Comparison of ENCODE assay signal across 25 cellular contexts in the genomic region with DNA sequence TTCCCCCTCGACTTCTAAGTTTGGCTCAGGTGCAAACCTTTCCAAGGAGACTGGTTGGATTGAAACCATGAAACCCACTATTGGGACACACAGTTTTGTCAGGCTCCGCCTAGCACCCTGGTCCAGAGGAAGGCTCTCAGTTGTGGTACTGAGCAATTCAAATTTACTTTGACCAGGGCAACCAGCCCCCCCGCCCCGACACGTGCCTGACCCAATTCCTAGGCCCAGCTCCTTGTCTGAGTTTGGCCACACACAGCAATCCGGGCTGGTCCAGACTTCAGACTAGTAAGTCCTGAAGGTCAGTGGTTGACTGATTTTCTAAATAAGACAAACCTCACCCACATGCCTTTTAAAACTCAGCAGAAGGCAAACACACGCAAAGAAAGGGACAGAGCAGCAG.
DNase-seq lines count a peak whose midpoint lies in the region; ATAC-seq and TF ChIP-seq lines count a peak whose summit lies in the region.
"Had no signal": no experiment of that assay in that cellular context is flagged by ENCODE, and none has a peak within 500 bp of the region (broad histone marks: within the 10 kb centered on the region; RNA-seq: fewer than 3 reads in every experiment).

No MANE protein-coding gene starts in this region.

- H3K9me3 ChIP-seq in right atrium auricular region (no peaks in the 10 kb centered on the region), left ventricle myocardium inferior (replicated peaks) (no peaks in the 10 kb centered on the region), neural progenitor cell (ENCODE audit: low read depth) (no peaks in the 10 kb centered on the region)
- H3K9me3 ChIP-seq: A549; BE2C; BLaER1 treated with 17β-estradiol and CSF1 and Interleukin-3, amounts not matched to agents 10 nM and 100 nM; HAP-1 had no signal

- H3K27me3 Mint-ChIP-seq in chondrocyte (ENCODE audit: low read depth) (peaks cover 4% of the 10 kb centered on the region), neural progenitor cell (ENCODE audit: insufficient read depth, low read depth) (peaks cover 10% of the 10 kb centered on the region), osteocyte (ENCODE audit: unreplicated experiment) (peaks cover 15% of the 10 kb centered on the region)
- H3K27me3 Mint-ChIP-seq: CD4-positive, alpha-beta T cell had no signal

- no peaks in the 10 kb centered on the region for H3K27me3 ChIP-seq in right atrium auricular region
- no peaks in the 10 kb centered on the region for H3K27me3 ChIP-seq in left ventricle myocardium inferior (ENCODE audit: low read depth)
- H3K27me3 ChIP-seq in neural progenitor cell: no peaks in the 10 kb centered on the region
- H3K27me3 ChIP-seq: BE2C; BLaER1 treated with 17β-estradiol and CSF1 and Interleukin-3, amounts not matched to agents 10 nM and 100 nM had no signal

- H3F3A ChIP-seq in neural progenitor cell (ENCODE audit: low read depth): no peaks in the 10 kb centered on the region

- H3K27ac ChIP-seq in right atrium auricular region: peak overlapping the region; percentile 74 to 80
- H3K27ac ChIP-seq in left ventricle myocardium inferior (replicated peaks): no peak overlapping the region
- H3K27ac ChIP-seq in neural progenitor cell: no peak overlapping the region
- H3K27ac ChIP-seq: A549; BLaER1 treated with 17β-estradiol and CSF1 and Interleukin-3, amounts not matched to agents 10 nM and 100 nM had no signal

- H3K36me3 Mint-ChIP-seq in chondrocyte (ENCODE audit: low read depth): no peaks in the 10 kb centered on the region
- H3K36me3 Mint-ChIP-seq in neural progenitor cell: no peaks in the 10 kb centered on the region
- H3K36me3 Mint-ChIP-seq in osteocyte (ENCODE audit: unreplicated experiment): no peaks in the 10 kb centered on the region
- H3K36me3 Mint-ChIP-seq: CD14-positive monocyte; CD8-positive, alpha-beta memory T cell had no signal

- H3K27ac Mint-ChIP-seq in chondrocyte (ENCODE audit: unreplicated experiment) (peak overlapping the region; percentile 88), neural progenitor cell (no peak overlapping the region), osteocyte (ENCODE audit: unreplicated experiment) (peak overlapping the region; percentile 77)
- H3K27ac Mint-ChIP-seq: CD4-positive, alpha-beta T cell; CD8-positive, alpha-beta memory T cell; GM23338; HFFc6 had no signal

- TF ChIP-seq CTCF in right atrium auricular region (IDR thresholded peaks at IDR 0.05) (no peak), left ventricle myocardium inferior (IDR thresholded peaks at IDR 0.05; ENCODE audit: borderline replicate concordance) (no peak), chondrocyte (IDR thresholded peaks at IDR 0.05) (no peak), neural progenitor cell (IDR thresholded peaks at IDR 0.05) (no peak), osteocyte (IDR thresholded peaks at IDR 0.05) (no peak)

- H3K79me2 ChIP-seq in neural progenitor cell (ENCODE audit: low read depth): no peaks in the 10 kb centered on the region

- H3K4me3 ChIP-seq in right atrium auricular region (no peak overlapping the region), left ventricle myocardium inferior (no peak overlapping the region), neural progenitor cell (no peak overlapping the region)
- H3K4me3 ChIP-seq: A549; BLaER1 treated with 17β-estradiol and CSF1 and Interleukin-3, amounts not matched to agents 10 nM and 100 nM; GM12878; GM23338; HAP-1 had no signal

- H3K9ac ChIP-seq in neural progenitor cell: no peak overlapping the region
- H3K9ac ChIP-seq: BLaER1 treated with 17β-estradiol and CSF1 and Interleukin-3, amounts not matched to agents 10 nM and 100 nM had no signal

- H3K9me3 Mint-ChIP-seq in chondrocyte (ENCODE audit: low read depth): peaks cover 6% of the 10 kb centered on the region
- H3K9me3 Mint-ChIP-seq in neural progenitor cell: no peaks in the 10 kb centered on the region
- H3K9me3 Mint-ChIP-seq in osteocyte (ENCODE audit: unreplicated experiment): peaks cover 8% of the 10 kb centered on the region
- H3K9me3 Mint-ChIP-seq: CD4-positive, alpha-beta T cell; CD8-positive, alpha-beta memory T cell; GM23338; HFFc6 had no signal

- peak overlapping the region; percentile 15 for H2AFZ ChIP-seq in neural progenitor cell (replicated peaks)
- H2AFZ ChIP-seq: GM23338 had no signal

- intact Hi-C loops in left ventricle myocardium inferior (cut with micrococcal nuclease): loop anchor here (10.0 kb wide), 2 partner anchors 459 to 629 kb away; no protein-coding TSS in a partner anchor

- DNase-seq in right atrium auricular region (ENCODE audit: low spot score): no peak
- DNase-seq in left ventricle myocardium inferior: no peak
- no peak for DNase-seq in chondrocyte (ENCODE audit: low spot score)
- DNase-seq in neural progenitor cell (ENCODE audit: low spot score): no peak
- no peak for DNase-seq in osteocyte (ENCODE audit: extremely low spot score, unreplicated experiment)
- no peak for DNase-seq in SIG-M5 treated with dmso at 0.1 percent for 504 hours (lab: John Stamatoyannopoulos, UW; ENCODE audit: unreplicated experiment)
- no peak for DNase-seq in SW480 (ENCODE audit: low spot score)
- DNase-seq: 8988T; ACHN; AML-193; BE2C; CD4-positive, alpha-beta T cell; CD8-positive, alpha-beta memory T cell; DMS 273 treated with DMSO at 0.1 percent for 48 hours; DMS79; EL; GDM1; HFFc6 had no signal

- ATAC-seq in HG03108 (IDR thresholded peaks at IDR 0.05; ENCODE audit: unreplicated experiment): no peak
- ATAC-seq: A549, GM12878, GM23338 had no signal

- H3K36me3 ChIP-seq in right atrium auricular region (no peaks in the 10 kb centered on the region), left ventricle myocardium inferior (no peaks in the 10 kb centered on the region), neural progenitor cell (no peaks in the 10 kb centered on the region)
- H3K36me3 ChIP-seq: BE2C; BLaER1 treated with 17β-estradiol and CSF1 and Interleukin-3, amounts not matched to agents 10 nM and 100 nM; HAP-1 had no signal

- H3K4me1 ChIP-seq in right atrium auricular region (peaks cover 0 to 16% of the 10 kb centered on the region in 2 donors), left ventricle myocardium inferior (peaks cover 13% of the 10 kb centered on the region), neural progenitor cell (no peaks in the 10 kb centered on the region)
- H3K4me1 ChIP-seq: A549; BE2C; BLaER1 treated with 17β-estradiol and CSF1 and Interleukin-3, amounts not matched to agents 10 nM and 100 nM; HAP-1 had no signal

- no peak overlapping the region for H3K4me2 ChIP-seq in neural progenitor cell
- H3K4me2 ChIP-seq: A549; BLaER1 treated with 17β-estradiol and CSF1 and Interleukin-3, amounts not matched to agents 10 nM and 100 nM; GM23338 had no signal

- H3K4me3 Mint-ChIP-seq in chondrocyte (ENCODE audit: unreplicated experiment): no peak overlapping the region
- H3K4me3 Mint-ChIP-seq in neural progenitor cell: no peak overlapping the region
- H3K4me3 Mint-ChIP-seq in osteocyte (ENCODE audit: unreplicated experiment): no peak overlapping the region
- H3K4me3 Mint-ChIP-seq: CD14-positive monocyte; CD4-positive, alpha-beta T cell; CD8-positive, alpha-beta memory T cell; GM23338; HFFc6 had no signal

- H4K20me1 ChIP-seq in neural progenitor cell (ENCODE audit: low read depth): no peaks in the 10 kb centered on the region
- H4K20me1 ChIP-seq: BLaER1 treated with 17β-estradiol and CSF1 and Interleukin-3, amounts not matched to agents 10 nM and 100 nM had no signal

- H3K4me1 Mint-ChIP-seq in chondrocyte (ENCODE audit: low read depth) (peaks cover 24% of the 10 kb centered on the region), neural progenitor cell (peaks cover 3% of the 10 kb centered on the region), osteocyte (ENCODE audit: unreplicated experiment) (peaks cover 27% of the 10 kb centered on the region)
- H3K4me1 Mint-ChIP-seq: GM23338 had no signal

Comparison
In these comparisons a context has a peak if more than half of its experiments do, and no peak if none do; other contexts are left out.
1. H3K27ac ChIP-seq: peak in right atrium auricular region (2 of 2); none in left ventricle myocardium inferior (single experiment) and neural progenitor cell (single experiment).